In genomic region chrX:123093792-123094191, GRCh38 we compare ENCODE assay signal across 15 cellular contexts.
"Had no signal": no experiment of that assay in that cellular context is flagged by ENCODE, and none has a peak within 500 bp of the region (broad histone marks: within the 10 kb centered on the region; RNA-seq: fewer than 3 reads in every experiment).

No MANE protein-coding gene starts in this region.

- H3K36me3 ChIP-seq: left ventricle myocardium inferior, upper lobe of left lung had no signal

- H3K4me3 ChIP-seq: hepatocyte, left ventricle myocardium inferior, upper lobe of left lung had no signal

- H3K27me3 ChIP-seq: hepatocyte, upper lobe of left lung had no signal

- H3K27ac ChIP-seq: hepatocyte, left ventricle myocardium inferior, upper lobe of left lung had no signal

- DNase-seq: activated T-cell treated with anti-CD3 and anti-CD28 coated beads, Interleukin-2, amount 50 U/mL, for 1 hour; aorta; effector CD8-positive, alpha-beta T cell; foreskin melanocyte; immature natural killer cell; kidney glomerular epithelial cell; left ventricle myocardium inferior; midbrain; natural killer cell; stimulated activated CD4-positive, alpha-beta T cell treated with anti-CD3 and anti-CD28 coated beads, Interleukin-4, amount 100 ng/mL, for 24 hours; stimulated activated naive CD4-positive, alpha-beta T cell treated with Interleukin-2 at 50 U/mL for 16 hours; upper lobe of left lung had no signal

- H3K4me1 ChIP-seq: left ventricle myocardium inferior, upper lobe of left lung had no signal

- H3K9me3 ChIP-seq: left ventricle myocardium inferior, upper lobe of left lung had no signal

- ATAC-seq: activated naive CD4-positive, alpha-beta T cell treated with anti-CD3 and anti-CD28 coated beads, Interleukin-2, amount 50 U/mL, for 72 hours; natural killer cell; WTC11 had no signal
